In genomic region chr6:110738899-110739365, GRCh38 we compare ENCODE assay signal across 12 cellular contexts.
A peak's percentile ranks its signal among the peaks of the same experiment; 100 is the strongest.
DNase-seq lines count a peak whose midpoint lies in the region; ATAC-seq and TF ChIP-seq lines count a peak whose summit lies in the region.
"Had no signal": no experiment of that assay in that cellular context is flagged by ENCODE, and none has a peak within 500 bp of the region (broad histone marks: within the 10 kb centered on the region; RNA-seq: fewer than 3 reads in every experiment).

No MANE protein-coding gene starts in this region.

- WGBS in gastroesophageal sphincter (ENCODE audit: low coverage in 1 of 2), 2 donors = 60 to 72% methylated on average over 1 to 4 of the region's 4 CpGs

- H3K27me3 ChIP-seq in gastroesophageal sphincter (no peaks in the 10 kb centered on the region), MM.1S (replicated peaks; ENCODE audit: insufficient read depth, low read length) (no peaks in the 10 kb centered on the region)

- H3K27ac Mint-ChIP-seq in stimulated activated naive B cell treated with anti-CD40 and anti-IgM and Interleukin-4, amounts not matched to agents 10 μg/mL and 1 μg/mL and 100 μg/mL, for 72 hours = no peak overlapping the region
- H3K27ac Mint-ChIP-seq in immature natural killer cell = no peak overlapping the region

- no peaks in the 10 kb centered on the region for H3K9me2 ChIP-seq in MM.1S (replicated peaks; ENCODE audit: insufficient read depth, low read length)

- in situ Hi-C loops in KBM-7 (cut with MboI; ENCODE audit: low pct_unique_long_range_greater_than_20kb, low sequenced_read_pairs) = no loop called here

- H4K20me1 ChIP-seq in MM.1S (ENCODE audit: insufficient read depth, low read length) = no peaks in the 10 kb centered on the region

- DNase-seq in KBM-7 (peak; percentile 87), MM.1S (no peak), NCI-H187 treated with DMSO at 0.1 percent for 48 hours (lab: John Stamatoyannopoulos, UW) (no peak), immature natural killer cell (no peak)
- no peak for DNase-seq in stimulated activated naive B cell treated with anti-CD40 and anti-IgM and Interleukin-4, amounts not matched to agents 10 μg/mL and 1 μg/mL and 100 μg/mL, for 72 hours
- no peak for DNase-seq in stimulated activated CD4-positive, alpha-beta T cell treated with anti-CD3 and anti-CD28 coated beads, Interleukin-15, amount 100 ng/mL, for 24 hours
- DNase-seq: effector memory CD4-positive, alpha-beta T cell; NCI-H2227 treated with DMSO at 0.1 percent for 48 hours; psoas muscle; T1000 had no signal

- H3K4me3 ChIP-seq in gastroesophageal sphincter (no peak overlapping the region), MM.1S (ENCODE audit: low read length) (no peak overlapping the region)
- H3K4me3 ChIP-seq: psoas muscle had no signal

- no peaks in the 10 kb centered on the region for H3K79me2 ChIP-seq in MM.1S (ENCODE audit: low read length)

- TF ChIP-seq CTCF in gastroesophageal sphincter (IDR thresholded peaks at IDR 0.05) (no peak), MM.1S (IDR thresholded peaks at IDR 0.05; ENCODE audit: low read length) (no peak)

- peaks cover 0 to 32% of the 10 kb centered on the region in 2 donors for H3K36me3 ChIP-seq in gastroesophageal sphincter
- no peaks in the 10 kb centered on the region for H3K36me3 ChIP-seq in MM.1S (replicated peaks; ENCODE audit: insufficient read depth, low read length)

- no peak for TF ChIP-seq POLR2A in gastroesophageal sphincter (IDR thresholded peaks at IDR 0.05)

- H3F3A ChIP-seq in MM.1S (ENCODE audit: insufficient read depth, low read length) = no peaks in the 10 kb centered on the region

- H3K4me1 ChIP-seq in gastroesophageal sphincter (no peaks in the 10 kb centered on the region), MM.1S (ENCODE audit: low read length) (no peaks in the 10 kb centered on the region)
- H3K4me1 ChIP-seq: psoas muscle had no signal

- peaks cover 15 to 18% of the 10 kb centered on the region in 2 donors for H3K9me3 Mint-ChIP-seq in stimulated activated naive B cell treated with anti-CD40 and anti-IgM and Interleukin-4, amounts not matched to agents 10 μg/mL and 1 μg/mL and 100 μg/mL, for 72 hours
- H3K9me3 Mint-ChIP-seq in immature natural killer cell = peaks cover 11 to 34% (median 26%) of the 10 kb centered on the region in 6 donors

- no peaks in the 10 kb centered on the region for H3K27me3 Mint-ChIP-seq in stimulated activated naive B cell treated with anti-CD40 and anti-IgM and Interleukin-4, amounts not matched to agents 10 μg/mL and 1 μg/mL and 100 μg/mL, for 72 hours
- H3K27me3 Mint-ChIP-seq in immature natural killer cell (ENCODE audit: low read depth in 3 of 3) = peaks cover 0 to 7% (median 2%) of the 10 kb centered on the region in 3 donors

- peak; percentile 85 for ATAC-seq in GM19463 (IDR thresholded peaks at IDR 0.05; ENCODE audit: unreplicated experiment)
- ATAC-seq in gastroesophageal sphincter = peak; percentile 71
- ATAC-seq in stimulated activated naive B cell treated with anti-CD40 and anti-IgM and Interleukin-4, amounts not matched to agents 10 μg/mL and 1 μg/mL and 100 μg/mL, for 72 hours (replicated peaks) = peak; percentile 78 to 87

- peaks cover 33 to 45% of the 10 kb centered on the region in 2 donors for H3K36me3 Mint-ChIP-seq in stimulated activated naive B cell treated with anti-CD40 and anti-IgM and Interleukin-4, amounts not matched to agents 10 μg/mL and 1 μg/mL and 100 μg/mL, for 72 hours
- H3K36me3 Mint-ChIP-seq in immature natural killer cell = peaks cover 36 to 47% (median 36%) of the 10 kb centered on the region in 3 donors

- H3K27ac ChIP-seq in gastroesophageal sphincter (no peak overlapping the region), MM.1S (ENCODE audit: low read length) (no peak overlapping the region)
- H3K27ac ChIP-seq: psoas muscle had no signal

- no peak overlapping the region for H3K4me3 Mint-ChIP-seq in stimulated activated naive B cell treated with anti-CD40 and anti-IgM and Interleukin-4, amounts not matched to agents 10 μg/mL and 1 μg/mL and 100 μg/mL, for 72 hours
- H3K4me3 Mint-ChIP-seq in immature natural killer cell = no peak overlapping the region

- H2AFZ ChIP-seq in MM.1S (ENCODE audit: low read length) = no peak overlapping the region

- H3K9ac ChIP-seq in MM.1S (ENCODE audit: low read length) = no peak overlapping the region

- H3K9me3 ChIP-seq in gastroesophageal sphincter = peaks cover 0 to 28% (median 0%) of the 10 kb centered on the region in 3 donors
- no peaks in the 10 kb centered on the region for H3K9me3 ChIP-seq in MM.1S (replicated peaks; ENCODE audit: insufficient read depth, low read length)

- no peak overlapping the region for H3K4me2 ChIP-seq in MM.1S (ENCODE audit: low read depth, low read length)

- H3K4me1 Mint-ChIP-seq in stimulated activated naive B cell treated with anti-CD40 and anti-IgM and Interleukin-4, amounts not matched to agents 10 μg/mL and 1 μg/mL and 100 μg/mL, for 72 hours = peaks cover 4 to 8% of the 10 kb centered on the region in 2 donors
- no peaks in the 10 kb centered on the region for H3K4me1 Mint-ChIP-seq in immature natural killer cell

- no peak for TF ChIP-seq EP300 in gastroesophageal sphincter (IDR thresholded peaks at IDR 0.05)
